Comparison of ENCODE assay signal across 8 cellular contexts in genomic region chr14:21264025-21264801, GRCh38. TPM values are rescaled to one million over a fixed set of nuclear protein-coding genes. Genes with fewer than 3 reads are reported as not detected.
A peak's percentile ranks its signal among the peaks of the same experiment; 100 is the strongest.
DNase-seq lines count a peak whose midpoint lies in the region; ATAC-seq and TF ChIP-seq lines count a peak whose summit lies in the region.

No MANE protein-coding gene starts in this region.

- H3K9me3 ChIP-seq in RWPE2 (ENCODE audit: severe bottlenecking) (no peaks in the 10 kb centered on the region), esophagus (ENCODE audit: control insufficient read depth in 2 of 2, insufficient read depth in 1 of 2, low read depth in 1 of 2, low read length in 1 of 2) (no peaks in the 10 kb centered on the region), skeletal muscle satellite cell (replicated peaks; ENCODE audit: low read length) (no peaks in the 10 kb centered on the region)

- peak overlapping the region; percentile 96 for H3K4me2 ChIP-seq in skeletal muscle satellite cell (ENCODE audit: low read length)

- DNase-seq in A172 (ENCODE audit: low spot score) (peak; percentile 49), RWPE2 (ENCODE audit: low spot score) (no peak), head of caudate nucleus (no peak)
- no peak for DNase-seq in activated effector memory CD4-positive, alpha-beta T cell treated with Interleukin-2 at 50 U/mL for 16 hours

- no peaks in the 10 kb centered on the region for H3K27me3 ChIP-seq in RWPE2 (ENCODE audit: insufficient read depth, poor library complexity, severe bottlenecking)
- no peaks in the 10 kb centered on the region for H3K27me3 ChIP-seq in esophagus (ENCODE audit: control insufficient read depth in 1 of 2, insufficient read depth in 2 of 2, low read length in 2 of 2)
- no peaks in the 10 kb centered on the region for H3K27me3 ChIP-seq in skeletal muscle satellite cell (ENCODE audit: control insufficient read depth, insufficient read depth, low read length)

- ATAC-seq in GM18519 (IDR thresholded peaks at IDR 0.05; ENCODE audit: low FRiP score, unreplicated experiment) (peak; percentile 75), HG02973 (IDR thresholded peaks at IDR 0.05; ENCODE audit: unreplicated experiment) (peak; percentile 61), RWPE2 (ENCODE audit: low read depth) (peak; percentile 93)

- intact Hi-C loops in head of caudate nucleus (cut with DNase I) = no loop called here

- H3K4me3 ChIP-seq in RWPE2 (ENCODE audit: severe bottlenecking) = no peak overlapping the region
- H3K4me3 ChIP-seq in esophagus (ENCODE audit: low read depth in 1 of 2, low read length in 2 of 2) = no peak overlapping the region
- no peak overlapping the region for H3K4me3 ChIP-seq in skeletal muscle satellite cell (ENCODE audit: low read length)

- no peak overlapping the region for H3K9ac ChIP-seq in skeletal muscle satellite cell (ENCODE audit: low read depth, low read length)

- 36 to 39% methylated on average over 4 of the region's 4 CpGs for WGBS in esophagus, 2 donors

- H3K36me3 ChIP-seq in RWPE2 (ENCODE audit: low read depth) (peaks cover 98% of the 10 kb centered on the region), esophagus (ENCODE audit: control insufficient read depth in 2 of 2, insufficient read depth in 2 of 2, low read length in 1 of 2) (peaks cover 2 to 7% of the 10 kb centered on the region in 2 donors), skeletal muscle satellite cell (ENCODE audit: insufficient read depth, low read length) (peaks cover 69% of the 10 kb centered on the region)

- TF ChIP-seq CTCF in RWPE2 (IDR thresholded peaks at IDR 0.05; ENCODE audit: poor library complexity, severe bottlenecking) = no peak

- peak overlapping the region; percentile 68 for H3K27ac ChIP-seq in RWPE2 (ENCODE audit: poor library complexity, severe bottlenecking)
- H3K27ac ChIP-seq in esophagus (ENCODE audit: low read depth in 2 of 2, low read length in 1 of 2) = peak overlapping the region; percentile 49 to 60

- peaks cover 54% of the 10 kb centered on the region for H3K4me1 ChIP-seq in RWPE2 (ENCODE audit: insufficient read depth, poor library complexity, severe bottlenecking)
- peaks cover 7 to 10% of the 10 kb centered on the region in 2 donors for H3K4me1 ChIP-seq in esophagus (ENCODE audit: control insufficient read depth in 2 of 2, insufficient read depth in 2 of 2, low read length in 1 of 2)
- H3K4me1 ChIP-seq in skeletal muscle satellite cell (ENCODE audit: control insufficient read depth, insufficient read depth, low read length) = peaks cover 49% of the 10 kb centered on the region

RNA-seq across cellular contexts. Expression of gene HNRNPC, which starts 5.0 kb away (rescaled TPM):
- 856 and 922 TPM in 2 replicates for total RNA-seq in A172 (2014; rRNA removed; shearing (Covaris generic))
- polyA plus RNA-seq in esophagus = 100 to 1,000 TPM; 431 to 699 TPM
- total RNA-seq in skeletal muscle satellite cell (2012; rRNA removed) = 634 and 718 TPM in 2 replicates

RNA-seq across cellular contexts. Expression of gene RPGRIP1, which starts 15.7 kb away (rescaled TPM):
- total RNA-seq in A172 (2014; rRNA removed; shearing (Covaris generic)) = not detected in 2 replicates
- polyA plus RNA-seq in esophagus = under 1 TPM; 0.11 to 0.14 TPM
- not detected in 2 replicates for total RNA-seq in skeletal muscle satellite cell (2012; rRNA removed)
